Comparison of ENCODE assay signal across 21 cellular contexts in the genomic region with DNA sequence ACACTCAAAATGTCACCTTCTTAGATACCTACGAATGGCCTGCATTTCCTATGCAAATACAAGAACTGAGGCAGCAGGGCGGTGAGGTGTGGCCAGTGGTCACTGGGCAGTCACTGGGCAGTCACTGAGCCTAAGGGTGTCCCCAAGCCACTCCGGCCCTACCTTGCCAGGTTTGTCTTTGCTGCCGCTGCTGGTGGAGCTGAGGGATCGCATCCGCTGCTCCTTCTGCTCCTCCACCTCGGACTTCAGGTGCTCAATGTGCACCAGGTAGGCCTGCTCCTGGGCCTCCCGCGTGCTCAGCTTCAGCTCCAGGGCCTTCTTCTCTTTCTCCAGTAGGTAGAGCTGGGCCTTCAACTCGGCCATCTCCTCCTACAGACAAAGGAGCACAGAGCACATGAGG.
"Had no signal": no experiment of that assay in that cellular context is flagged by ENCODE, and none has a peak within 500 bp of the region (broad histone marks: within the 10 kb centered on the region; RNA-seq: fewer than 3 reads in every experiment).

No MANE protein-coding gene starts in this region.

- H3K4me3 ChIP-seq: coronary artery, esophagus muscularis mucosa, gastrocnemius medialis, heart right ventricle, mucosa of descending colon, pancreas, prostate gland, sigmoid colon, skin epidermis had no signal

- H3K27ac ChIP-seq: esophagus muscularis mucosa, gastrocnemius medialis, pancreas, prostate gland, sigmoid colon, skin epidermis had no signal

- H3K9me3 ChIP-seq: esophagus muscularis mucosa, gastrocnemius medialis, heart right ventricle, mucosa of descending colon, pancreas, prostate gland, sigmoid colon had no signal

- DNase-seq: effector memory CD4-positive, alpha-beta T cell; gastrocnemius medialis; heart right ventricle; hypothalamus; kidney glomerular epithelial cell; mammary epithelial cell; mucosa of descending colon; nucleus accumbens; pancreas; retina; sigmoid colon; stimulated activated CD4-positive, alpha-beta T cell treated with anti-CD3 and anti-CD28 coated beads, Interleukin-12 subunit alpha, Interleukin-12 subunit beta, amount 100 ng/mL, for 4 hours; stimulated activated CD4-positive, alpha-beta T cell treated with anti-CD3 and anti-CD28 coated beads, Interleukin-2, amount 100 ng/mL, for 48 hours; stimulated activated naive CD4-positive, alpha-beta T cell treated with Interleukin-2 at 50 U/mL for 16 hours had no signal

- H3K27me3 Mint-ChIP-seq: naive thymus-derived CD8-positive, alpha-beta T cell; type B pancreatic cell had no signal

- H3K27me3 ChIP-seq: esophagus muscularis mucosa, gastrocnemius medialis, heart right ventricle, pancreas, sigmoid colon had no signal

- H3K36me3 ChIP-seq: gastrocnemius medialis, pancreas, prostate gland had no signal

- H3K4me1 ChIP-seq: gastrocnemius medialis, pancreas had no signal

- H3K9me3 Mint-ChIP-seq: naive thymus-derived CD8-positive, alpha-beta T cell; neural crest cell; type B pancreatic cell had no signal

- H3K4me3 Mint-ChIP-seq: naive thymus-derived CD8-positive, alpha-beta T cell; neural crest cell; type B pancreatic cell had no signal
